Comparison of ENCODE assay signal across 31 cellular contexts in the genomic region with DNA sequence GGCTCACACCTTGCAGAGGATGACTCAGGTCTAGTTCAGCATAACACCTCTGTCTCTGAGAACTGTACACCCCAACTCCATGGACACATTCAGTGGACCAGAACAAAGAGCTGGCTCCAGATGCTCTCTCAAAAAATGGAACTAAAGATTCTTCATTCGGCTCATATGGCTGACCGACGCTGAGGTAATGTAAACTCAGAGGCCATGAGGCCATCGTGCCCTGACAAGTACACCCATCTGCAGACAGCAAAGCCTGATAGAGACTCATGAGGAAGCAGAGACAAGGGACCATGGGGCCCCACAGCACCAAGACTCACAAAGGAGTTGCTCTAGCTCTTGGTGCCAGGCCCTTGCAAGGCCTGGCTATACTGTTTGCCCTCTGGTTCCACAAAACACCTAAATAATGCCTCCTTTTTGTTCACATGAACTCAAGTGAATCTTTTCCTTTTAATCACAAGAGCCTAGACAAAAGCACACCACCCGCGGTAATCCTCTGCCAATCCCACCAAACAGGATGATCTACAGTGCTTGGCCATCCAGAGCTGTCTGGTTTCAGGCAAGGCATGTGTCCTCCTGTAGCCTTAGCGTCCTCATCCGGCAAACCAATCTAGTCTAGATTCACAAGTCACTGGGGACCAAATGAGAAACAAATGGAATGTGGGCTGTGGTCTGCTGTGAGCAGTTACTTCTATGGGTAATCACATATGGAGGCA. TPM values are rescaled to one million over a fixed set of nuclear protein-coding genes. Genes with fewer than 3 reads are reported as not detected.
DNase-seq lines count a peak whose midpoint lies in the region; ATAC-seq and TF ChIP-seq lines count a peak whose summit lies in the region.
"Had no signal": no experiment of that assay in that cellular context is flagged by ENCODE, and none has a peak within 500 bp of the region (broad histone marks: within the 10 kb centered on the region; RNA-seq: fewer than 3 reads in every experiment).

No MANE protein-coding gene starts in this region.

- TF ChIP-seq CTCF in NB4 (IDR thresholded peaks at IDR 0.05; ENCODE audit: low read depth, low read length) (no peak), endodermal cell (conservative IDR thresholded peaks at IDR 0.05) (no peak), progenitor cell of endocrine pancreas (IDR thresholded peaks at IDR 0.05; ENCODE audit: unreplicated experiment) (no peak)

- peaks cover 9% of the 10 kb centered on the region for H3K36me3 ChIP-seq in endodermal cell (ENCODE audit: control insufficient read depth, insufficient read depth, low read length)
- H3K36me3 ChIP-seq: gastrocnemius medialis had no signal

- no peaks in the 10 kb centered on the region for H3K27me3 ChIP-seq in endodermal cell (ENCODE audit: control insufficient read depth, insufficient read depth, low read length, poor library complexity, severe bottlenecking)
- H3K27me3 ChIP-seq: BLaER1 treated with 17β-estradiol and CSF1 and Interleukin-3, amounts not matched to agents 10 nM and 100 nM; esophagus squamous epithelium; gastrocnemius medialis; Peyer's patch had no signal

- H3K27ac Mint-ChIP-seq in endodermal cell, result peak overlapping the region; percentile 37
- peak overlapping the region; percentile 60 for H3K27ac Mint-ChIP-seq in progenitor cell of endocrine pancreas
- H3K27ac Mint-ChIP-seq: activated CD4-positive, alpha-beta memory T cell treated with anti-CD3 and anti-CD28 coated beads for 36 hours; activated T-cell treated with anti-CD3 and anti-CD28 coated beads, Interleukin-2, amount 50 U/mL, for 72 hours; dendritic cell treated with granulocyte-macrophage colony-stimulating factor and Interleukin-4, amounts not matched to agents 40 ng/mL and 50 ng/mL, for 4 days had no signal

- DNase-seq in DMS 273 (lab: John Stamatoyannopoulos, UW; ENCODE audit: unreplicated experiment), result peak; percentile 13
- DNase-seq in DMS 273 treated with DMSO at 0.1 percent for 48 hours (lab: John Stamatoyannopoulos, UW), result no peak
- peak; percentile 19 for DNase-seq in NB4 (ENCODE audit: low read depth)
- no peak for DNase-seq in endodermal cell
- DNase-seq in progenitor cell of endocrine pancreas (ENCODE audit: low spot score, unreplicated experiment), result no peak
- DNase-seq in Kasumi-1 (lab: John Stamatoyannopoulos, UW), result no peak
- DNase-seq in ureter (ENCODE audit: low spot score), result no peak
- DNase-seq: activated CD4-positive, alpha-beta memory T cell treated with anti-CD3 and anti-CD28 coated beads for 36 hours; activated CD4-positive, CD25-positive, alpha-beta regulatory T cell treated with anti-CD3 and anti-CD28 coated beads, Interleukin-2, amount 50 U/mL, for 72 hours; activated T-cell treated with anti-CD3 and anti-CD28 coated beads, Interleukin-2, amount 50 U/mL, for 72 hours; COR-L47; esophagus squamous epithelium; gastrocnemius medialis; KG1; kidney glomerular epithelial cell; lower lobe of right lung; MM.1S; naive thymus-derived CD8-positive, alpha-beta T cell; NCI-H2081; NCI-H526 treated with DMSO at 0.1 percent for 48 hours; occipital lobe; Peyer's patch; psoas muscle; SHP77 treated with DMSO at 0.1 percent for 48 hours; stimulated activated CD4-positive, alpha-beta T cell treated with anti-CD3 and anti-CD28 coated beads, Interleukin-4, amount 100 ng/mL, for 24 hours; trophoblast cell had no signal

- H3K4me1 ChIP-seq in endodermal cell (ENCODE audit: control insufficient read depth, insufficient read depth, low read length), result no peaks in the 10 kb centered on the region
- H3K4me1 ChIP-seq: lower lobe of right lung, Peyer's patch had no signal

- H3K9me3 Mint-ChIP-seq in endodermal cell (no peaks in the 10 kb centered on the region), progenitor cell of endocrine pancreas (ENCODE audit: low read depth) (no peaks in the 10 kb centered on the region)

- peaks cover 15% of the 10 kb centered on the region for H3K36me3 Mint-ChIP-seq in endodermal cell (ENCODE audit: low read depth)
- H3K36me3 Mint-ChIP-seq in progenitor cell of endocrine pancreas (ENCODE audit: insufficient read depth), result peaks cover 6% of the 10 kb centered on the region

- H3K9me3 ChIP-seq in endodermal cell (ENCODE audit: control insufficient read depth, low read length), result peaks cover 11% of the 10 kb centered on the region
- H3K9me3 ChIP-seq: esophagus squamous epithelium, gastrocnemius medialis, lower lobe of right lung, Peyer's patch, psoas muscle had no signal

- no peak for ATAC-seq in GM19463 (IDR thresholded peaks at IDR 0.05; ENCODE audit: unreplicated experiment)
- ATAC-seq: activated T-cell treated with anti-CD3 and anti-CD28 coated beads, Interleukin-2, amount 50 U/mL, for 72 hours; gastrocnemius medialis; lower lobe of right lung; naive thymus-derived CD8-positive, alpha-beta T cell; psoas muscle had no signal

- no peak overlapping the region for H3K27ac ChIP-seq in endodermal cell (ENCODE audit: low read depth, low read length)
- H3K27ac ChIP-seq: 22Rv1; BLaER1 treated with 17β-estradiol and CSF1 and Interleukin-3, amounts not matched to agents 10 nM and 100 nM; gastrocnemius medialis; lower lobe of right lung; Peyer's patch; psoas muscle had no signal

- H3K9ac ChIP-seq in endodermal cell (ENCODE audit: extremely low read depth, low read length, poor library complexity, severe bottlenecking), result no peak overlapping the region
- H3K9ac ChIP-seq: BLaER1 treated with 17β-estradiol and CSF1 and Interleukin-3, amounts not matched to agents 10 nM and 100 nM had no signal

- no peak for TF ChIP-seq POLR2A in NB4 (IDR thresholded peaks at IDR 0.05; ENCODE audit: extremely low read depth, insufficient read length)

- no peak overlapping the region for H3K4me3 Mint-ChIP-seq in endodermal cell
- H3K4me3 Mint-ChIP-seq in progenitor cell of endocrine pancreas (ENCODE audit: low read depth), result no peak overlapping the region
- H3K4me3 Mint-ChIP-seq: activated CD4-positive, alpha-beta memory T cell treated with anti-CD3 and anti-CD28 coated beads for 36 hours; activated T-cell treated with anti-CD3 and anti-CD28 coated beads, Interleukin-2, amount 50 U/mL, for 72 hours; central memory CD8-positive, alpha-beta T cell; dendritic cell treated with granulocyte-macrophage colony-stimulating factor and Interleukin-4, amounts not matched to agents 40 ng/mL and 50 ng/mL, for 4 days; naive thymus-derived CD8-positive, alpha-beta T cell had no signal

- H3K27me3 Mint-ChIP-seq in endodermal cell (ENCODE audit: insufficient read depth), result no peaks in the 10 kb centered on the region
- no peaks in the 10 kb centered on the region for H3K27me3 Mint-ChIP-seq in progenitor cell of endocrine pancreas
- H3K27me3 Mint-ChIP-seq: activated CD4-positive, alpha-beta memory T cell treated with anti-CD3 and anti-CD28 coated beads for 36 hours; central memory CD8-positive, alpha-beta T cell; dendritic cell treated with granulocyte-macrophage colony-stimulating factor and Interleukin-4, amounts not matched to agents 40 ng/mL and 50 ng/mL, for 4 days; naive thymus-derived CD8-positive, alpha-beta T cell had no signal

- 94% methylated on average over 6 to 8 of the region's 8 CpGs for WGBS in endodermal cell (ENCODE audit: insufficient coverage in 1 of 2, insufficient read length in 1 of 2), 2 experiments

- H3K4me3 ChIP-seq in NB4 (ENCODE audit: low read depth, low read length) (no peak overlapping the region), endodermal cell (ENCODE audit: low read length) (no peak overlapping the region)
- H3K4me3 ChIP-seq: BLaER1 treated with 17β-estradiol and CSF1 and Interleukin-3, amounts not matched to agents 10 nM and 100 nM; esophagus squamous epithelium; gastrocnemius medialis; lower lobe of right lung; Peyer's patch; psoas muscle had no signal

- peaks cover 18% of the 10 kb centered on the region for H3K4me1 Mint-ChIP-seq in endodermal cell
- H3K4me1 Mint-ChIP-seq in progenitor cell of endocrine pancreas (ENCODE audit: low read depth), result no peaks in the 10 kb centered on the region

RNA-seq across cellular contexts. Expression of a gene that starts 22.8 kb away (rescaled TPM):
- total RNA-seq in endodermal cell (10 to 100 TPM; 29.8 to 37.0 TPM), progenitor cell of endocrine pancreas (25.1 and 28.2 TPM in 2 replicates), ureter (25.9 TPM)
- 38.4 TPM for polyA plus RNA-seq in endodermal cell (2013, experiment 1 of 2)
- 37.1 TPM for polyA plus RNA-seq in endodermal cell (2013, experiment 2 of 2)

Comparison
In these comparisons a context has a peak if more than half of its experiments do, and no peak if none do; other contexts are left out.
1. DNase-seq: peak in DMS 273 (single experiment) and NB4 (single experiment); none in DMS 273 treated with DMSO at 0.1 percent for 48 hours (single experiment), endodermal cell (single experiment), progenitor cell of endocrine pancreas (single experiment), Kasumi-1 (0 of 2) and ureter (single experiment).